14 cellular contexts compared by ENCODE assay signal in the genomic region with DNA sequence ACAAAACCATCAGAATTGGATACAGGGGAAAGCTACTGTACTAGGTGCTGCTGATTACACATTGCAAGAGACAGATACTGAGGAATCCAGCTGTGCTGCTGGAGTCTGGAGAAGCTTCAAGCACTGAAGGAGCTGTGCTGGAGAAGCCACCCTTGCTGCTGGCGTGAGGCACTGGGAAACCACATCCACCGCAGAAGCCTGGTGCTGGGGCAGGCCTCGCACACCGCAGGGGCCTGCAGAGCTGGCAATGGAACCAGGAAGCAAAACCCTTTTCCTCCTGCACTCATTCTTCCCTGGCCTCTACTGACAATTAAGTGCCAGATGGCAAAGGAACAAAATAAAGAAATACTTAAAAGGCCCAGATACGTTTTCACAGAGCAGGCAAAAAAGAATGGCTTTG.
DNase-seq lines count a peak whose midpoint lies in the region; ATAC-seq and TF ChIP-seq lines count a peak whose summit lies in the region.
"Had no signal": no experiment of that assay in that cellular context is flagged by ENCODE, and none has a peak within 500 bp of the region (broad histone marks: within the 10 kb centered on the region; RNA-seq: fewer than 3 reads in every experiment).

No MANE protein-coding gene starts in this region.

- H3K36me3 Mint-ChIP-seq in neural progenitor cell = peaks cover 2% of the 10 kb centered on the region
- no peaks in the 10 kb centered on the region for H3K36me3 Mint-ChIP-seq in activated naive CD4-positive, alpha-beta T cell treated with anti-CD3 and anti-CD28 coated beads for 36 hours (ENCODE audit: low read depth)
- no peaks in the 10 kb centered on the region for H3K36me3 Mint-ChIP-seq in stimulated activated effector memory CD8-positive, alpha-beta T cell treated with anti-CD3 and anti-CD28 coated beads, Interleukin-12 subunit alpha, Interleukin-12 subunit beta, amount 100 ng/mL, for 72 hours
- H3K36me3 Mint-ChIP-seq: naive thymus-derived CD4-positive, alpha-beta T cell had no signal

- no peaks in the 10 kb centered on the region for H3K27me3 ChIP-seq in neural progenitor cell
- H3K27me3 ChIP-seq: tibial nerve had no signal

- POLR2A ChIA-PET in RWPE1 (lab: Yijun Ruan, JAX; ENCODE audit: low non-redundant PET) = no interaction called here

- H3K36me3 ChIP-seq in KOPT-K1 (ENCODE audit: insufficient read depth, low read length) (no peaks in the 10 kb centered on the region), neural progenitor cell (no peaks in the 10 kb centered on the region)
- H3K36me3 ChIP-seq: tibial nerve had no signal

- peaks cover 7% of the 10 kb centered on the region for H3F3A ChIP-seq in neural progenitor cell (ENCODE audit: low read depth)

- CTCF ChIA-PET in RWPE1 (lab: Yijun Ruan, JAX) = no interaction called here
- CTCF ChIA-PET in activated naive CD4-positive, alpha-beta T cell treated with anti-CD3 and anti-CD28 coated beads for 36 hours (lab: Charles Lee) = interaction anchor here (0.5 kb wide), 1 partner anchor 10 kb away, joined by 3 read pairs; no protein-coding TSS in a partner anchor

- intact Hi-C loops in activated naive CD4-positive, alpha-beta T cell treated with anti-CD3 and anti-CD28 coated beads for 36 hours (cut with micrococcal nuclease) = no loop called here

- no peak overlapping the region for H3K4me3 Mint-ChIP-seq in neural progenitor cell
- H3K4me3 Mint-ChIP-seq in activated naive CD4-positive, alpha-beta T cell treated with anti-CD3 and anti-CD28 coated beads for 36 hours = no peak overlapping the region
- H3K4me3 Mint-ChIP-seq in stimulated activated effector memory CD8-positive, alpha-beta T cell treated with anti-CD3 and anti-CD28 coated beads, Interleukin-12 subunit alpha, Interleukin-12 subunit beta, amount 100 ng/mL, for 72 hours = no peak overlapping the region
- H3K4me3 Mint-ChIP-seq: central memory CD8-positive, alpha-beta T cell; naive thymus-derived CD4-positive, alpha-beta T cell had no signal

- no peaks in the 10 kb centered on the region for H4K20me1 ChIP-seq in neural progenitor cell (ENCODE audit: low read depth)

- no peak for ATAC-seq in stimulated activated effector memory CD8-positive, alpha-beta T cell treated with anti-CD3 and anti-CD28 coated beads, Interleukin-12 subunit alpha, Interleukin-12 subunit beta, amount 100 ng/mL, for 72 hours
- ATAC-seq: naive thymus-derived CD4-positive, alpha-beta T cell had no signal

- peak overlapping the region; percentile 3 for H2AFZ ChIP-seq in neural progenitor cell (replicated peaks)

- TF ChIP-seq CTCF in neural progenitor cell (IDR thresholded peaks at IDR 0.05) (no peak), RWPE1 (conservative IDR thresholded peaks at IDR 0.05; ENCODE audit: low read depth) (no peak)

- H3K27ac ChIP-seq in KOPT-K1 (ENCODE audit: low read depth, low read length, poor library complexity, severe bottlenecking) = peak overlapping the region; percentile 36
- H3K27ac ChIP-seq in neural progenitor cell = no peak overlapping the region
- H3K27ac ChIP-seq in RWPE1 = no peak overlapping the region
- H3K27ac ChIP-seq: tibial nerve had no signal

- H3K4me1 Mint-ChIP-seq in neural progenitor cell = no peaks in the 10 kb centered on the region
- peaks cover 7% of the 10 kb centered on the region for H3K4me1 Mint-ChIP-seq in activated naive CD4-positive, alpha-beta T cell treated with anti-CD3 and anti-CD28 coated beads for 36 hours (ENCODE audit: low read depth)
- peaks cover 12% of the 10 kb centered on the region for H3K4me1 Mint-ChIP-seq in stimulated activated effector memory CD8-positive, alpha-beta T cell treated with anti-CD3 and anti-CD28 coated beads, Interleukin-12 subunit alpha, Interleukin-12 subunit beta, amount 100 ng/mL, for 72 hours

- no peaks in the 10 kb centered on the region for H3K79me2 ChIP-seq in neural progenitor cell (ENCODE audit: low read depth)

- H3K4me1 ChIP-seq in neural progenitor cell = no peaks in the 10 kb centered on the region
- H3K4me1 ChIP-seq: tibial nerve had no signal

- H3K27ac Mint-ChIP-seq in neural progenitor cell = peak overlapping the region; percentile 1
- no peak overlapping the region for H3K27ac Mint-ChIP-seq in activated naive CD4-positive, alpha-beta T cell treated with anti-CD3 and anti-CD28 coated beads for 36 hours
- H3K27ac Mint-ChIP-seq in stimulated activated effector memory CD8-positive, alpha-beta T cell treated with anti-CD3 and anti-CD28 coated beads, Interleukin-12 subunit alpha, Interleukin-12 subunit beta, amount 100 ng/mL, for 72 hours = no peak overlapping the region

- no peaks in the 10 kb centered on the region for H3K27me3 Mint-ChIP-seq in neural progenitor cell (ENCODE audit: insufficient read depth, low read depth)
- H3K27me3 Mint-ChIP-seq in activated naive CD4-positive, alpha-beta T cell treated with anti-CD3 and anti-CD28 coated beads for 36 hours (ENCODE audit: low read depth) = no peaks in the 10 kb centered on the region

- H3K4me2 ChIP-seq in neural progenitor cell = no peak overlapping the region

- no peak overlapping the region for H3K4me3 ChIP-seq in neural progenitor cell
- H3K4me3 ChIP-seq: tibial nerve had no signal

- H3K9ac ChIP-seq in neural progenitor cell = no peak overlapping the region

- DNase-seq in NCI-H345 (lab: John Stamatoyannopoulos, UW) (peak; percentile 5), NCI-H345 treated with DMSO at 0.1 percent for 48 hours (lab: John Stamatoyannopoulos, UW; ENCODE audit: unreplicated experiment) (no peak), RPMI8226 (peak; percentile 41), neural progenitor cell (ENCODE audit: low spot score) (no peak), RWPE1 (ENCODE audit: low spot score) (no peak)
- no peak for DNase-seq in activated naive CD4-positive, alpha-beta T cell treated with anti-CD3 and anti-CD28 coated beads for 36 hours
- DNase-seq in stimulated activated effector memory CD8-positive, alpha-beta T cell treated with anti-CD3 and anti-CD28 coated beads, Interleukin-12 subunit alpha, Interleukin-12 subunit beta, amount 100 ng/mL, for 72 hours (ENCODE audit: low spot score in 2 of 2) = no peak
- DNase-seq: activated CD4-positive, alpha-beta T cell treated with anti-CD3 and anti-CD28 coated beads, Interleukin-2, amount 50 U/mL, for 1 hour; activated naive CD4-positive, alpha-beta T cell treated with Interleukin-2 at 50 U/mL for 16 hours; islet precursor cell; naive thymus-derived CD4-positive, alpha-beta T cell had no signal

- H3K9me3 Mint-ChIP-seq in neural progenitor cell = peaks cover 8% of the 10 kb centered on the region
- H3K9me3 Mint-ChIP-seq in activated naive CD4-positive, alpha-beta T cell treated with anti-CD3 and anti-CD28 coated beads for 36 hours = no peaks in the 10 kb centered on the region
- no peaks in the 10 kb centered on the region for H3K9me3 Mint-ChIP-seq in stimulated activated effector memory CD8-positive, alpha-beta T cell treated with anti-CD3 and anti-CD28 coated beads, Interleukin-12 subunit alpha, Interleukin-12 subunit beta, amount 100 ng/mL, for 72 hours
- H3K9me3 Mint-ChIP-seq: central memory CD8-positive, alpha-beta T cell had no signal

- H3K9me3 ChIP-seq in KOPT-K1 (ENCODE audit: insufficient read depth, low read length, poor library complexity, severe bottlenecking) = no peaks in the 10 kb centered on the region
- no peaks in the 10 kb centered on the region for H3K9me3 ChIP-seq in neural progenitor cell (ENCODE audit: low read depth)

Comparison
In these comparisons a context has a peak if more than half of its experiments do, and no peak if none do; other contexts are left out.
1. DNase-seq: peak in NCI-H345 (single experiment) and RPMI8226 (single experiment); none in NCI-H345 treated with DMSO at 0.1 percent for 48 hours (single experiment), neural progenitor cell (single experiment), RWPE1 (single experiment), activated naive CD4-positive, alpha-beta T cell treated with anti-CD3 and anti-CD28 coated beads for 36 hours (single experiment) and stimulated activated effector memory CD8-positive, alpha-beta T cell treated with anti-CD3 and anti-CD28 coated beads, Interleukin-12 subunit alpha, Interleukin-12 subunit beta, amount 100 ng/mL, for 72 hours (0 of 2).